12 cellular contexts compared by ENCODE assay signal in the genomic region with DNA sequence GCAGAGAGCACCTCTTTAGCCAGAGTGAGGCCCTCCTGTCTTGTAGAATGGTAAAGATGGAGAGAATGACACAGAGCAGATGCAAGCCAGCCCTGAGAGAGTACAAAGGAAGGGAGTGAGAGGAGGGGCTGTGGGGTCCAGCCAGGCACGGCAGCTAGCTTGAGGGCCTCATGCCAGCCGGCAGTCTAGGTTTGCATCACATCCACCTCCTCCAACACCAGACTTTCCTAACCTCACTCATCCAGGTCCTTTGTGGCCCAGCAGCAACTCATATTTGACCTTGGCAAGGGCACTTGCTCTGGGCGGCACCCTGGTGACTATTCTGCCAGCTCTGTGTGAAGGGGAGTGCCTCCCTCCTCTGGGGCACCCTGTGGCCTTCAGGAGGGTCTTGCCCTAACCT. TPM values are rescaled to one million over a fixed set of nuclear protein-coding genes. Genes with fewer than 3 reads are reported as not detected.
DNase-seq lines count a peak whose midpoint lies in the region; ATAC-seq and TF ChIP-seq lines count a peak whose summit lies in the region.
"Had no signal": no experiment of that assay in that cellular context is flagged by ENCODE, and none has a peak within 500 bp of the region (broad histone marks: within the 10 kb centered on the region; RNA-seq: fewer than 3 reads in every experiment).

No MANE protein-coding gene starts in this region.

- ATAC-seq in left ventricle myocardium superior (peak; percentile 55), GM19455 (IDR thresholded peaks at IDR 0.05; ENCODE audit: unreplicated experiment) (no peak)
- ATAC-seq: WTC11 had no signal

- WGBS in adrenal gland, 4 donors, result 20 to 28% (median 22%) methylated on average over 2 to 3 of the region's 3 CpGs
- WGBS in sigmoid colon, 2 donors, result 50 to 69% methylated on average over 3 of the region's 3 CpGs

- peaks cover 4% of the 10 kb centered on the region; the same call in 1 of the 2 replicates for H3K27me3 ChIP-seq in HUES6 (ENCODE audit: control insufficient read depth, insufficient read depth, low read length)
- no peaks in the 10 kb centered on the region for H3K27me3 ChIP-seq in adrenal gland
- no peaks in the 10 kb centered on the region for H3K27me3 ChIP-seq in sigmoid colon

- no peak for TF ChIP-seq CTCF in adrenal gland (IDR thresholded peaks at IDR 0.05)
- TF ChIP-seq CTCF in sigmoid colon (IDR thresholded peaks at IDR 0.05), result no peak

- intact Hi-C loops in adrenal gland (cut with DNase I) (loop anchor here (10.0 kb wide), 1 partner anchor 118 kb away; the partner anchor contains the start of gene ATP2B4 (in 2 of the 2)), left ventricle myocardium superior (cut with micrococcal nuclease) (loop anchor here (5.0 kb wide), 1 partner anchor 50 kb away; no protein-coding TSS in a partner anchor), sigmoid colon (cut with DNase I) (loop anchor here (2.0 kb wide), 1 partner anchor 50 kb away; no protein-coding TSS in a partner anchor)

- DNase-seq in adrenal gland (peak; percentile 46 to 78 (median 63)), left ventricle myocardium superior (peak; percentile 56), sigmoid colon (peak; percentile 91), NCI-H1105 (lab: John Stamatoyannopoulos, UW) (no peak), NCI-H2029 treated with DMSO at 0.1 percent for 48 hours (lab: John Stamatoyannopoulos, UW) (no peak), NK-92 (lab: John Stamatoyannopoulos, UW; ENCODE audit: unreplicated experiment) (no peak)
- DNase-seq: activated gamma-delta T cell, Calu3, NCI-H1694 treated with DMSO at 0.1 percent for 48 hours had no signal

- H3K9me3 ChIP-seq in HUES6 (ENCODE audit: control insufficient read depth, insufficient read depth, low read depth, low read length) (no peaks in the 10 kb centered on the region), adrenal gland (replicated peaks in 1 of 3) (no peaks in the 10 kb centered on the region), sigmoid colon (no peaks in the 10 kb centered on the region)

- peaks cover 38% of the 10 kb centered on the region for H3K4me1 ChIP-seq in HUES6 (ENCODE audit: control insufficient read depth, insufficient read depth, low read length)
- H3K4me1 ChIP-seq in adrenal gland (replicated peaks in 1 of 2), result peaks cover 7 to 28% of the 10 kb centered on the region in 2 donors
- H3K4me1 ChIP-seq in sigmoid colon, result peaks cover 0 to 76% (median 64%) of the 10 kb centered on the region in 4 donors

- peak overlapping the region; percentile 32 for H3K9ac ChIP-seq in HUES6 (ENCODE audit: low read length)

- TF ChIP-seq POLR2A in adrenal gland (IDR thresholded peaks at IDR 0.05), result no peak
- no peak for TF ChIP-seq POLR2A in sigmoid colon (IDR thresholded peaks at IDR 0.05)

- H3K4me3 ChIP-seq in HUES6 (ENCODE audit: low read depth, low read length) (no peak overlapping the region), adrenal gland (no peak overlapping the region), sigmoid colon (no peak overlapping the region)

- H3K36me3 ChIP-seq in HUES6 (ENCODE audit: control insufficient read depth, insufficient read depth, low read length) (no peaks in the 10 kb centered on the region), adrenal gland (replicated peaks in 1 of 2) (no peaks in the 10 kb centered on the region), sigmoid colon (no peaks in the 10 kb centered on the region)

- H3K27ac ChIP-seq in HUES6 (ENCODE audit: low read depth, low read length) (no peak overlapping the region), adrenal gland (peak overlapping the region in 2 of 5 donors; percentile 57 to 58), sigmoid colon (peak overlapping the region; percentile 81 to 94 (median 86))

- no peak for TF ChIP-seq EP300 in sigmoid colon (IDR thresholded peaks at IDR 0.05)

RNA-seq across cellular contexts. Expression of gene OPTC, which starts 13.3 kb away (rescaled TPM):
- not detected for total RNA-seq in adrenal gland
- under 1 TPM in 1 of 3 donors, not detected in 2; 0.07 TPM for polyA plus RNA-seq in adrenal gland
- total RNA-seq in left ventricle myocardium superior, result not detected
- not detected for total RNA-seq in sigmoid colon
- polyA plus RNA-seq in sigmoid colon, result not detected
- total RNA-seq: Calu3 had no signal

RNA-seq across cellular contexts. Expression of gene PRELP, which starts 31.6 kb away (rescaled TPM):
- total RNA-seq in adrenal gland (10 to 100 TPM in 5 of 8 donors, 1 to 10 TPM in 3; 5.4 to 29.4 (median 15.6) TPM), left ventricle myocardium superior (22.5 TPM), sigmoid colon (100 to 1,000 TPM in 1 of 4 donors, 10 to 100 TPM in 3; 45.7 to 133 (median 77.9) TPM)
- polyA plus RNA-seq in adrenal gland (10 to 100 TPM in 2 of 3 donors, 1 to 10 TPM in 1; 9.7 to 19.5 (median 12.3) TPM), sigmoid colon (10 to 100 TPM in 1 of 3 donors, 1 to 10 TPM in 1, under 1 TPM in 1; 0.92 to 15.1 (median 7.2) TPM)
- total RNA-seq: Calu3 had no signal

Comparison
In these comparisons a context has a peak if more than half of its experiments do, and no peak if none do; other contexts are left out.
1. DNase-seq: peak in adrenal gland (7 of 7), left ventricle myocardium superior (single experiment) and sigmoid colon (single experiment); none in NCI-H1105 (single experiment), NCI-H2029 treated with DMSO at 0.1 percent for 48 hours (single experiment) and NK-92 (single experiment).